ENCODE assay signal across 11 cellular contexts in the genomic region with DNA sequence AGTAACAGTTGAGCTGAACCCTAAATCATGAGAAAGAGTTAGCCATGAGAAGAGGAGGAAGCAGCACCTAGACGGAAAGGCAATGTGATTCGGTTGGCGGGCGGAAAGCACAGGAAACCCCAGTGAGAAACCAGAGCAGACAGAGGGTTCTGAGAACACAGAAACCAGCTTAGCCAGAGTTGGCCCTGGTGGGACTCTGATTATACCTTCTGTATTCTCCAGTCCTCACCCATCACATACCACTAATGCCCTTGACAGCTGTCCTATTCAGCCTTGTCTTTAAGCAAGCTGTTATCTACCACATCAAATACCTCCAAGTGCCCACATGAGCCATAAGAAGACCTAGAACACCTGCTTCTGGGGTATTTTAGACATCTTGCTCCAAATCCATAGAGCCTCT. TPM values are rescaled to one million over a fixed set of nuclear protein-coding genes. Genes with fewer than 3 reads are reported as not detected.
DNase-seq lines count a peak whose midpoint lies in the region; ATAC-seq, FAIRE-seq and TF ChIP-seq lines count a peak whose summit lies in the region.
"Had no signal": no experiment of that assay in that cellular context is flagged by ENCODE, and none has a peak within 500 bp of the region (broad histone marks: within the 10 kb centered on the region; RNA-seq: fewer than 3 reads in every experiment).

No MANE protein-coding gene starts in this region.

- H3K4me2 ChIP-seq in hepatocyte: no peak overlapping the region

- peaks cover 5% of the 10 kb centered on the region for H3K4me1 ChIP-seq in hepatocyte (ENCODE audit: insufficient read depth)

- no peak overlapping the region for H2AFZ ChIP-seq in hepatocyte

- WGBS in hepatocyte (ENCODE audit: low lambda C conversion rate, missing lambda C conversion rate): 90% methylated on average over 4 of the region's 4 CpGs

- no peaks in the 10 kb centered on the region for H3K36me3 ChIP-seq in hepatocyte (replicated peaks; ENCODE audit: insufficient read depth, low read depth)

- no peaks in the 10 kb centered on the region for H3K79me2 ChIP-seq in hepatocyte

- H3K9me3 ChIP-seq in hepatocyte (ENCODE audit: low read depth): no peaks in the 10 kb centered on the region
- H3K9me3 ChIP-seq: mucosa of descending colon had no signal

- H3K27ac ChIP-seq in hepatocyte: peak overlapping the region; percentile 92

- H3K9me2 ChIP-seq in hepatocyte (replicated peaks; ENCODE audit: insufficient read depth): no peaks in the 10 kb centered on the region

- no peaks in the 10 kb centered on the region for H4K20me1 ChIP-seq in hepatocyte (ENCODE audit: insufficient read depth, poor library complexity, severe bottlenecking)

- TF ChIP-seq CTCF in hepatocyte (IDR thresholded peaks at IDR 0.05; ENCODE audit: poor library complexity): no peak

- no peak for ATAC-seq in HG03565 (IDR thresholded peaks at IDR 0.05; ENCODE audit: unreplicated experiment)
- ATAC-seq: mucosa of descending colon had no signal

- DNase-seq in DMS 273 treated with DMSO at 0.1 percent for 48 hours (lab: John Stamatoyannopoulos, UW) (peak; percentile 32), GM19239 (ENCODE audit: insufficient read length, low spot score) (no peak), NCI-H524 treated with DMSO at 0.1 percent for 48 hours (lab: John Stamatoyannopoulos, UW) (peak; percentile 99), hepatocyte (ENCODE audit: low spot score) (no peak), MV-4-11 (lab: John Stamatoyannopoulos, UW) (no peak), cerebellar cortex (ENCODE audit: low spot score) (no peak), NCI-H748 (lab: John Stamatoyannopoulos, UW; ENCODE audit: unreplicated experiment) (no peak)
- DNase-seq: NCI-H2227 treated with DMSO at 0.1 percent for 48 hours, SHP77 had no signal

- no peak overlapping the region for H3K4me3 ChIP-seq in hepatocyte
- H3K4me3 ChIP-seq: mucosa of descending colon had no signal

- no peaks in the 10 kb centered on the region for H3K27me3 ChIP-seq in hepatocyte

- peak; percentile 8 for FAIRE-seq in GM19239 (lab: Jason Lieb, UNC)

RNA-seq across cellular contexts. Expression of a gene that starts 58.9 kb away (rescaled TPM):
- total RNA-seq in hepatocyte: 45.7 and 54.3 TPM in 2 replicates
- polyA plus RNA-seq in hepatocyte: 61.4 and 70.6 TPM in 2 replicates

Comparison
In these comparisons a context has a peak if more than half of its experiments do, and no peak if none do; other contexts are left out.
1. DNase-seq: peak in DMS 273 treated with DMSO at 0.1 percent for 48 hours (single experiment) and NCI-H524 treated with DMSO at 0.1 percent for 48 hours (single experiment); none in GM19239 (single experiment), hepatocyte (single experiment), MV-4-11 (single experiment), cerebellar cortex (single experiment) and NCI-H748 (single experiment).